ENCODE assay signal across 20 cellular contexts in genomic region chr7:24299192-24299591, GRCh38. TPM values are rescaled to one million over a fixed set of nuclear protein-coding genes. Genes with fewer than 3 reads are reported as not detected.
DNase-seq lines count a peak whose midpoint lies in the region; ATAC-seq, FAIRE-seq and TF ChIP-seq lines count a peak whose summit lies in the region.
"Had no signal": no experiment of that assay in that cellular context is flagged by ENCODE, and none has a peak within 500 bp of the region (broad histone marks: within the 10 kb centered on the region; RNA-seq: fewer than 3 reads in every experiment).

No MANE protein-coding gene starts in this region.

- no peak for TF ChIP-seq CTCF in OCI-LY7 (conservative IDR thresholded peaks at IDR 0.05; ENCODE audit: low read length)
- TF ChIP-seq CTCF in PC-3 (conservative IDR thresholded peaks at IDR 0.05; ENCODE audit: low read depth, low read length), result no peak

- H3K4me2 ChIP-seq in BLaER1 (peak overlapping the region; percentile 78), OCI-LY7 (ENCODE audit: low read length) (peak overlapping the region; percentile 52), PC-3 (ENCODE audit: low read length) (no peak overlapping the region)

- H4K20me1 ChIP-seq in BLaER1 (no peaks in the 10 kb centered on the region), OCI-LY7 (ENCODE audit: insufficient read depth, low read length) (no peaks in the 10 kb centered on the region), PC-3 (ENCODE audit: low read length) (no peaks in the 10 kb centered on the region)

- H3K36me3 ChIP-seq in BLaER1, result no peaks in the 10 kb centered on the region
- no peaks in the 10 kb centered on the region; the same call in 1 of the 2 replicates for H3K36me3 ChIP-seq in OCI-LY7 (ENCODE audit: insufficient read depth, low read length)
- H3K36me3 ChIP-seq in PC-3 (ENCODE audit: low read depth, low read length), result no peaks in the 10 kb centered on the region

- peak; percentile 14 for ATAC-seq in central memory CD8-positive, alpha-beta T cell (replicated peaks; ENCODE audit: extremely low read depth, poor library complexity, severe bottlenecking)
- ATAC-seq in PC-3, result no peak
- ATAC-seq in GM21447 (IDR thresholded peaks at IDR 0.05; ENCODE audit: unreplicated experiment), result no peak
- ATAC-seq: HCT116 had no signal

- no peaks in the 10 kb centered on the region for H3K27me3 ChIP-seq in BLaER1
- peaks cover 21% of the 10 kb centered on the region for H3K27me3 ChIP-seq in PC-3 (ENCODE audit: low read length)

- H3K4me3 Mint-ChIP-seq in central memory CD8-positive, alpha-beta T cell, result no peak overlapping the region
- H3K4me3 Mint-ChIP-seq: CD4-positive, alpha-beta memory T cell had no signal

- peak; percentile 43 for DNase-seq in OCI-LY7 (ENCODE audit: low spot score)
- no peak for DNase-seq in central memory CD8-positive, alpha-beta T cell (ENCODE audit: low spot score in 2 of 2)
- DNase-seq in urothelium cell line (ENCODE audit: low spot score), result no peak
- no peak for DNase-seq in PC-3
- DNase-seq in NCI-H146 treated with DMSO at 0.1 percent for 48 hours (lab: John Stamatoyannopoulos, UW; ENCODE audit: unreplicated experiment), result no peak
- DNase-seq: 8988T; ACHN; CD4-positive, alpha-beta memory T cell; DMS153; DMS79 treated with DMSO at 0.1 percent for 48 hours; EL had no signal

- peak overlapping the region; percentile 66 for H3K27ac ChIP-seq in BLaER1
- H3K27ac ChIP-seq in OCI-LY7 (ENCODE audit: low read depth, low read length, poor library complexity, severe bottlenecking), result no peak overlapping the region
- H3K27ac ChIP-seq in PC-3 (ENCODE audit: low read length), result no peak overlapping the region
- H3K27ac ChIP-seq: C4-2B, HL-60 had no signal

- no peak overlapping the region for H3K27ac Mint-ChIP-seq in central memory CD8-positive, alpha-beta T cell (ENCODE audit: low read depth)
- H3K27ac Mint-ChIP-seq: CD4-positive, alpha-beta memory T cell had no signal

- FAIRE-seq in urothelium cell line (lab: Jason Lieb, UNC), result peak; percentile 23
- FAIRE-seq: D721Med, G401.6, GM19239 had no signal

- peaks cover 2% of the 10 kb centered on the region for H3K36me3 Mint-ChIP-seq in central memory CD8-positive, alpha-beta T cell (ENCODE audit: insufficient read depth)
- H3K36me3 Mint-ChIP-seq: CD4-positive, alpha-beta memory T cell had no signal

- H2AFZ ChIP-seq in OCI-LY7 (ENCODE audit: low read length) (peak overlapping the region; percentile 76), PC-3 (ENCODE audit: low read length) (no peak overlapping the region)

- H3K79me2 ChIP-seq in OCI-LY7 (ENCODE audit: insufficient read depth, low read depth, low read length), result no peaks in the 10 kb centered on the region
- no peaks in the 10 kb centered on the region for H3K79me2 ChIP-seq in PC-3 (ENCODE audit: low read length)

- H3K9me3 ChIP-seq in BLaER1 (peaks cover 10% of the 10 kb centered on the region), OCI-LY7 (ENCODE audit: low read length) (peaks cover 18% of the 10 kb centered on the region), PC-3 (ENCODE audit: low read length) (no peaks in the 10 kb centered on the region)

- H3K9me2 ChIP-seq in OCI-LY7 (ENCODE audit: insufficient read depth, low read length) (no peaks in the 10 kb centered on the region), PC-3 (replicated peaks; ENCODE audit: low read length) (no peaks in the 10 kb centered on the region)

- POLR2A ChIA-PET in OCI-LY7 (lab: Charles Lee), result interaction anchor here (1.3 to 3.9 kb wide), 2 partner anchors 15 to 25 kb away, joined by 4 to 17 read pairs; no protein-coding TSS in a partner anchor
- POLR2A ChIA-PET in PC-3 (lab: Charles Lee; ENCODE audit: unreplicated experiment), result no interaction called here

- intact Hi-C loops in OCI-LY7 (cut with micrococcal nuclease; ENCODE audit: unreplicated experiment), result no loop called here
- intact Hi-C loops in PC-3 (cut with micrococcal nuclease), result loop anchor here (10.0 kb wide), 1 partner anchor 434 kb away; no protein-coding TSS in a partner anchor

- H3K9ac ChIP-seq in BLaER1 (peak overlapping the region; percentile 62; the same call in 1 of the 2 replicates), PC-3 (ENCODE audit: low read length) (no peak overlapping the region)

- peaks cover 53% of the 10 kb centered on the region for H3K27me3 Mint-ChIP-seq in central memory CD8-positive, alpha-beta T cell

- H3F3A ChIP-seq in PC-3 (ENCODE audit: low read length, unreplicated experiment), result no peaks in the 10 kb centered on the region

- BruUV-seq in OCI-LY7 (replicated peaks; lab: Mats Ljungman, UMichigan) (no TSS peak), PC-3 (replicated peaks; lab: Mats Ljungman, UMichigan) (no TSS peak)

- CTCF ChIA-PET in OCI-LY7 (lab: Charles Lee; ENCODE audit: unreplicated experiment), result no interaction called here
- CTCF ChIA-PET in PC-3 (lab: Charles Lee), result no interaction called here

- H3K4me3 ChIP-seq in BLaER1 (no peak overlapping the region), OCI-LY7 (ENCODE audit: low read depth, low read length, poor library complexity, severe bottlenecking) (no peak overlapping the region), PC-3 (ENCODE audit: low read length) (no peak overlapping the region)

- H3K4me1 ChIP-seq in BLaER1, result peaks cover 43% of the 10 kb centered on the region
- peaks cover 23% of the 10 kb centered on the region for H3K4me1 ChIP-seq in OCI-LY7 (ENCODE audit: insufficient read depth, low read length, poor library complexity, severe bottlenecking)
- no peaks in the 10 kb centered on the region for H3K4me1 ChIP-seq in PC-3 (ENCODE audit: insufficient read depth, low read length)

- H3K4me1 Mint-ChIP-seq in central memory CD8-positive, alpha-beta T cell, result no peaks in the 10 kb centered on the region
- H3K4me1 Mint-ChIP-seq: CD4-positive, alpha-beta memory T cell had no signal

- peaks cover 9% of the 10 kb centered on the region for H3K9me3 Mint-ChIP-seq in central memory CD8-positive, alpha-beta T cell

RNA-seq across cellular contexts. Expression of gene NPY, which starts 15.2 kb away (rescaled TPM):
- total RNA-seq in OCI-LY7 (2014; rRNA removed; shearing (Covaris generic)), result not detected in 2 replicates
- total RNA-seq in OCI-LY7 (2022) (not detected in 2 replicates), PC-3 (2014; rRNA removed) (not detected in 2 replicates)
- total RNA-seq: CD4-positive, alpha-beta memory T cell; H4 had no signal
